In genomic region chr2:198448803-198449202, GRCh38 we compare ENCODE assay signal across 19 cellular contexts.
"Had no signal": no experiment of that assay in that cellular context is flagged by ENCODE, and none has a peak within 500 bp of the region (broad histone marks: within the 10 kb centered on the region; RNA-seq: fewer than 3 reads in every experiment).

No MANE protein-coding gene starts in this region.

- H3K27me3 ChIP-seq: gastroesophageal sphincter, heart left ventricle, sigmoid colon, transverse colon had no signal

- H3K27ac ChIP-seq: gastroesophageal sphincter, heart left ventricle, sigmoid colon, transverse colon had no signal

- ATAC-seq: activated CD8-positive, alpha-beta memory T cell treated with anti-CD3 and anti-CD28 coated beads, Interleukin-2, amount 10 ng/mL, durations not matched to agents 7 days and 5 days; activated CD8-positive, alpha-beta T cell treated with anti-CD3 and anti-CD28 coated beads for 36 hours; activated naive CD8-positive, alpha-beta T cell treated with anti-CD3 and anti-CD28 coated beads, Interleukin-2, amount 50 U/mL, for 24 hours; esophagus mucosa; gastroesophageal sphincter; heart left ventricle; left cardiac atrium; stimulated activated naive B cell treated with anti-CD40 and anti-IgM and Interleukin-4, amounts not matched to agents 10 μg/mL and 1 μg/mL and 100 μg/mL, for 72 hours had no signal

- H3K4me1 ChIP-seq: gastroesophageal sphincter, heart left ventricle, sigmoid colon, transverse colon had no signal

- H3K36me3 ChIP-seq: gastroesophageal sphincter, heart left ventricle, sigmoid colon, transverse colon had no signal

- DNase-seq: activated CD4-positive, alpha-beta T cell treated with anti-CD3 and anti-CD28 coated beads, Interleukin-2, amount 10 ng/mL, durations not matched to agents 7 days and 5 days; activated CD8-positive, alpha-beta memory T cell treated with anti-CD3 and anti-CD28 coated beads, Interleukin-2, amount 10 ng/mL, durations not matched to agents 7 days and 5 days; activated CD8-positive, alpha-beta T cell treated with anti-CD3 and anti-CD28 coated beads for 36 hours; activated gamma-delta T cell; activated naive CD4-positive, alpha-beta T cell treated with anti-CD3 and anti-CD28 coated beads, Interleukin-2, amount 50 U/mL, for 16 hours; activated naive CD8-positive, alpha-beta T cell treated with anti-CD3 and anti-CD28 coated beads, Interleukin-2, amount 50 U/mL, for 24 hours; activated T-cell treated with anti-CD3 and anti-CD28 coated beads for 4 hours; effector CD4-positive, alpha-beta T cell; heart left ventricle; left cardiac atrium; mesenchymal stem cell; naive B cell; sigmoid colon; stimulated activated CD4-positive, alpha-beta T cell treated with anti-CD3 and anti-CD28 coated beads, Interleukin-2, amount 100 ng/mL, for 48 hours; stimulated activated CD8-positive, alpha-beta memory T cell treated with anti-CD3 and anti-CD28 coated beads, Interleukin-4, amount 100 ng/mL, for 48 hours; stimulated activated naive B cell treated with anti-CD40 and anti-IgM and Interleukin-4, amounts not matched to agents 10 μg/mL and 1 μg/mL and 100 μg/mL, for 72 hours; transverse colon had no signal

- H3K4me3 ChIP-seq: gastroesophageal sphincter, heart left ventricle, sigmoid colon, transverse colon had no signal

- H3K9me3 ChIP-seq: gastroesophageal sphincter, sigmoid colon, transverse colon had no signal
